In the genomic region with DNA sequence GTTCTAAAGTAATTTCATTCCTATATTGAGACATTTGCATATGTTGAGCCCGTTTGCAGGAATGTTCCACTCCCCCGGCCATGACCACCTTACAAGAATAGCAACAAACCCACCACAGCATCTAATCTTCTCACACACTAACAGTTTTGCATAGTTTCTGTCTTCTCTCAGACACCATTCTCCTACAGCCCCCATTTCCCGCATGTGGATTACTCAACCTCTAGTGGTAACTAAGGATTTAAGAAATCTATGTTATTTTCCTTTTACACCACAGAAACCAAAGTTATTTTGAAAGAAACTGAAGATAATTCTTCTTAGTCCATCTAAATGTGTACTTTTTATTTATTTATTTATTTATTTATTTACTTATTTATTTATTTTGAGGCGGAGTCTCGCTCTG, we compare ENCODE assay signal across 26 cellular contexts. TPM values are rescaled to one million over a fixed set of nuclear protein-coding genes. Genes with fewer than 3 reads are reported as not detected.
"Had no signal": no experiment of that assay in that cellular context is flagged by ENCODE, and none has a peak within 500 bp of the region (broad histone marks: within the 10 kb centered on the region; RNA-seq: fewer than 3 reads in every experiment).

No MANE protein-coding gene starts in this region.

- H3K4me2 ChIP-seq: smooth muscle cell had no signal

- ATAC-seq: left ventricle myocardium superior; lower lobe of right lung; mucosa of descending colon; pancreas; right lobe of liver; stimulated activated naive CD8-positive, alpha-beta T cell treated with anti-CD3 and anti-CD28 coated beads, Interleukin-15, amount 100 ng/mL, for 72 hours had no signal

- H3K36me3 ChIP-seq: colonic mucosa, esophagus squamous epithelium, lower lobe of right lung, pancreas, right lobe of liver, suprapubic skin, transverse colon had no signal

- H3K27me3 ChIP-seq: colonic mucosa, esophagus squamous epithelium, pancreas, suprapubic skin, transverse colon had no signal

- H3K4me1 Mint-ChIP-seq: mesothelial cell of epicardium; stimulated activated naive CD8-positive, alpha-beta T cell treated with anti-CD3 and anti-CD28 coated beads, Interleukin-15, amount 100 ng/mL, for 72 hours had no signal

- DNase-seq: colonic mucosa; dermis blood vessel endothelial cell; effector memory CD4-positive, alpha-beta T cell; esophagus squamous epithelium; hypothalamus; left ventricle myocardium superior; lower lobe of right lung; mucosa of descending colon; naive B cell; pancreas; right lobe of liver; stimulated activated CD4-positive, alpha-beta T cell treated with anti-CD3 and anti-CD28 coated beads, Interleukin-12 subunit alpha, Interleukin-12 subunit beta, amount 100 ng/mL, for 4 hours; stimulated activated CD4-positive, alpha-beta T cell treated with anti-CD3 and anti-CD28 coated beads, Interleukin-1b, Interleukin-23, amount 100 ng/mL, for 48 hours; stimulated activated CD4-positive, alpha-beta T cell treated with anti-CD3 and anti-CD28 coated beads, Interleukin-4, amount 100 ng/mL, for 1 hour; stimulated activated CD8-positive, alpha-beta memory T cell treated with anti-CD3 and anti-CD28 coated beads, Interleukin-4, amount 100 ng/mL, for 48 hours; stimulated activated naive CD4-positive, alpha-beta T cell; stimulated activated naive CD8-positive, alpha-beta T cell treated with anti-CD3 and anti-CD28 coated beads, Interleukin-15, amount 100 ng/mL, for 72 hours; transverse colon had no signal

- H3K9me3 Mint-ChIP-seq: mesothelial cell of epicardium; naive B cell; stimulated activated naive CD8-positive, alpha-beta T cell treated with anti-CD3 and anti-CD28 coated beads, Interleukin-15, amount 100 ng/mL, for 72 hours had no signal

- H3K4me3 ChIP-seq: colonic mucosa, esophagus squamous epithelium, lower lobe of right lung, mucosa of descending colon, pancreas, right lobe of liver, smooth muscle cell, suprapubic skin, transverse colon had no signal

- H3K4me3 Mint-ChIP-seq: mesothelial cell of epicardium; stimulated activated naive CD8-positive, alpha-beta T cell treated with anti-CD3 and anti-CD28 coated beads, Interleukin-15, amount 100 ng/mL, for 72 hours had no signal

- H3K27ac Mint-ChIP-seq: mesothelial cell of epicardium; stimulated activated naive CD8-positive, alpha-beta T cell treated with anti-CD3 and anti-CD28 coated beads, Interleukin-15, amount 100 ng/mL, for 72 hours had no signal

- H3K9me3 ChIP-seq: colonic mucosa, esophagus squamous epithelium, lower lobe of right lung, mucosa of descending colon, pancreas, right lobe of liver, transverse colon had no signal

- H3K4me1 ChIP-seq: colonic mucosa, esophagus squamous epithelium, lower lobe of right lung, pancreas, right lobe of liver, suprapubic skin, transverse colon had no signal

- H3K27ac ChIP-seq: colonic mucosa, esophagus squamous epithelium, lower lobe of right lung, pancreas, right lobe of liver, suprapubic skin, transverse colon had no signal

- H3K36me3 Mint-ChIP-seq: mesothelial cell of epicardium, naive B cell had no signal

- FAIRE-seq: endothelial cell of umbilical vein, frontal cortex, keratinocyte, pancreas had no signal

RNA-seq across cellular contexts. Expression of gene MS4A4E, which starts 2.3 kb away (rescaled TPM):
- total RNA-seq: dermis blood vessel endothelial cell, endothelial cell of umbilical vein, frontal cortex, mesothelial cell of epicardium, smooth muscle cell had no signal
- polyA plus RNA-seq: endothelial cell of umbilical vein, keratinocyte, neural cell, smooth muscle cell had no signal

RNA-seq across cellular contexts. Expression of gene MS4A4A, which starts 39.8 kb away (rescaled TPM):
- total RNA-seq: chondrocyte, dermis blood vessel endothelial cell, endothelial cell of umbilical vein, mesothelial cell of epicardium, smooth muscle cell had no signal
- polyA plus RNA-seq: keratinocyte, neural cell, smooth muscle cell had no signal

RNA-seq across cellular contexts. Expression of gene MS4A6A, which starts 57.8 kb away (rescaled TPM):
- total RNA-seq: chondrocyte, mesothelial cell of epicardium, smooth muscle cell had no signal
- polyA plus RNA-seq: keratinocyte, neural cell, smooth muscle cell had no signal
